ENCODE assay signal across 2 cellular contexts in genomic region chr19:46289724-46290619, GRCh38.
TF ChIP-seq lines count a peak whose summit lies in the region.

No MANE protein-coding gene starts in this region.

TF ChIP-seq in HepG2, 621 proteins besides CTCF, POLR2A, EP300 and RAD21:
- TF ChIP-seq ZNF331 (CRISPR knock-in tag; IDR thresholded peaks at IDR 0.05) (peak; percentile 97), ZBTB3 (CRISPR knock-in tag; IDR thresholded peaks at IDR 0.05; ENCODE audit: borderline replicate concordance, low read depth) (no peak)
TF ChIP-seq in HepG2: peak in this region for 1.

TF ChIP-seq in endothelial cell of umbilical vein, 7 proteins besides CTCF, POLR2A, EP300 and RAD21:
- TF ChIP-seq MYC (IDR thresholded peaks at IDR 0.05; ENCODE audit: low read depth, low read length) (no peak), JUN (IDR thresholded peaks at IDR 0.05; ENCODE audit: borderline replicate concordance, insufficient read depth, insufficient read length, low read depth) (no peak), GATA2 (IDR thresholded peaks at IDR 0.05; ENCODE audit: insufficient read depth, insufficient read length, low read depth, low read length) (no peak), POLR2AphosphoS5 (IDR thresholded peaks at IDR 0.05; ENCODE audit: insufficient read depth, low read depth, low read length) (no peak), MAX (IDR thresholded peaks at IDR 0.05; ENCODE audit: insufficient read depth, insufficient read length) (no peak), FOS (IDR thresholded peaks at IDR 0.05; ENCODE audit: borderline replicate concordance, insufficient read depth, low read length) (no peak)
